8 cellular contexts compared by ENCODE assay signal in the genomic region with DNA sequence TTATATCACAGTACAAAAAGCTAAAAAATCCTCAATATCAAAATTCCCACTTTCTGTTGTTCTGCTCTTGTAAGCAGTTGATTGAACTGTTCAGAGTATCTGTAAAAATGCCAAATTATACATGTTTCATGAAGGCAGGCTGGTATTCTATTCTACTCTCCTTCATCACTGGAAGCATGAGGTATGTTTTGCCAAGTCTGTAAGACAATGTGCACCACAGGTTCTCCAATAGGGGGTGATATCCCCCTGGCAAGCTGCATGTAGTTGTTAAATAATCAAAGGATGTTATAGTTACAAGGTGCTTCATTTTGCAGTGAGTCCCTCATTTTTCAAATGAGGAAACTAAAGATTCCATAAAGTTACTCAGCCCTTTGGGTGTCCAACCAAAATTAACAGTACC. TPM values are rescaled to one million over a fixed set of nuclear protein-coding genes. Genes with fewer than 3 reads are reported as not detected.
DNase-seq lines count a peak whose midpoint lies in the region; TF ChIP-seq lines count a peak whose summit lies in the region.

No MANE protein-coding gene starts in this region.

- peaks cover 30% of the 10 kb centered on the region for H3K36me3 Mint-ChIP-seq in type B pancreatic cell

- peaks cover 21% of the 10 kb centered on the region for H3K4me1 Mint-ChIP-seq in type B pancreatic cell (ENCODE audit: unreplicated experiment)

- H3K27ac Mint-ChIP-seq in type B pancreatic cell = no peak overlapping the region

- TF ChIP-seq CTCF in fibroblast of villous mesenchyme (IDR thresholded peaks at IDR 0.05; ENCODE audit: insufficient read depth, low read depth, low read length) (peak; percentile 59), type B pancreatic cell (conservative IDR thresholded peaks at IDR 0.05) (peak; percentile 56)

- H3K4me3 Mint-ChIP-seq in type B pancreatic cell = no peak overlapping the region

- peak; percentile 5 for DNase-seq in A172 (ENCODE audit: low spot score)
- peak; percentile 56 for DNase-seq in ELR (ENCODE audit: low read depth)
- DNase-seq in RPMI7951 (ENCODE audit: low read depth) = peak; percentile 12
- DNase-seq in fibroblast of villous mesenchyme (ENCODE audit: low read depth) = peak; percentile 65
- DNase-seq in type B pancreatic cell (ENCODE audit: extremely low spot score, unreplicated experiment) = no peak
- DNase-seq in AG08396 (ENCODE audit: low spot score) = no peak
- DNase-seq in amniotic stem cell (lab: John Stamatoyannopoulos, UW) = no peak
- no peak for DNase-seq in occipital lobe (lab: John Stamatoyannopoulos, UW)

- no peaks in the 10 kb centered on the region for H3K27me3 Mint-ChIP-seq in type B pancreatic cell

- H3K4me3 ChIP-seq in fibroblast of villous mesenchyme (ENCODE audit: low read depth, low read length) = no peak overlapping the region

- H3K9me3 Mint-ChIP-seq in type B pancreatic cell = no peaks in the 10 kb centered on the region

RNA-seq across cellular contexts. Expression of gene NEK9, which starts 15.1 kb away (rescaled TPM):
- 0.03 and 0.14 TPM in 2 replicates for total RNA-seq in A172 (2014; rRNA removed; shearing (Covaris generic))
- 11.1 and 16.0 TPM in 2 replicates for total RNA-seq in RPMI7951 (2014; rRNA removed; shearing (Covaris generic))
- total RNA-seq in fibroblast of villous mesenchyme (32.0 and 39.3 TPM in 2 replicates), type B pancreatic cell (ENCODE audit: low replicate concordance) (81.3 and 117 TPM in 2 replicates), occipital lobe (37.7 TPM)

RNA-seq across cellular contexts. Expression of gene TMED10, which starts 34.4 kb away (rescaled TPM):
- 155 and 159 TPM in 2 replicates for total RNA-seq in A172 (2014; rRNA removed; shearing (Covaris generic))
- 201 and 247 TPM in 2 replicates for total RNA-seq in RPMI7951 (2014; rRNA removed; shearing (Covaris generic))
- total RNA-seq in fibroblast of villous mesenchyme (215 and 279 TPM in 2 replicates), type B pancreatic cell (ENCODE audit: low replicate concordance) (273 and 303 TPM in 2 replicates), occipital lobe (135 TPM)

Comparison
In these comparisons a context has a peak if more than half of its experiments do, and no peak if none do; other contexts are left out.
1. DNase-seq: peak in A172 (single experiment), ELR (single experiment), RPMI7951 (single experiment) and fibroblast of villous mesenchyme (single experiment); none in type B pancreatic cell (single experiment), AG08396 (single experiment), amniotic stem cell (single experiment) and occipital lobe (single experiment).
2. RNA of gene NEK9, which starts 15.1 kb away (total RNA-seq): 81.3 to 117 TPM in type B pancreatic cell, 37.7 TPM in occipital lobe (single experiment), 32.0 to 39.3 TPM in fibroblast of villous mesenchyme and 11.1 to 16.0 TPM in RPMI7951; 0.03 to 0.14 TPM in A172; every median in the first group is over 10 times any median in the second.